Comparison of ENCODE assay signal across 20 cellular contexts in the genomic region with DNA sequence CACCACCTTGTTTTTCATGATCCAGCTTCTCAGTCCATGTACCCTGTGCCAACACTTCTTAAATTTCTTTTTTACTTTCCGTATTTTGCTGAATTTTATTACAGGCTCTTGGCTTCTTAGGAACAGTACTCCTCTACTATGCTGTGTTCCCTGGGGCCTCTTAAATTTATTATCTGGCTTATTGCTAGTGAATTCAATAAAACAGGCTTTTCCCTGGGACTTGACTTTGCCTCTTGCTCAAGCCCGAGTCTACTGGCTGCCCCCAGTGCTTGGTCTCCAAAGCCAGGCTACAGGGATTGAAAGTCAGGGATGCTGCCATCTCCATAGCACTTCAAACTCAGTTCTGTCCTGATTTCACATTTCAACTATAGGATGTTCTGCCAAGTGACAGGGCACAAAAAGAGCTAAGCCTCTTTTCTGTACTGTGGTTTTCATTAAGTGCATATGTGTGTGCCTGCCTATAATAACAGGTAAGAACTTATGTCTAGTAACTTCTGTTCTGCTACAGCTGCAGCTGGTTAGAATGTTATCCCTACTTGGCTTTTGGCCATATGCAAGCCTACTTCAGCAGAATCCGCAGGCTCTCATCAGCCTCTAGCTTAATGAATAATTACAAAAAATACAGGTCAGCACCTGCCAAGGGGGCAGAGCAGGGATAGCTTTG.
DNase-seq lines count a peak whose midpoint lies in the region; ATAC-seq and TF ChIP-seq lines count a peak whose summit lies in the region.
"Had no signal": no experiment of that assay in that cellular context is flagged by ENCODE, and none has a peak within 500 bp of the region (broad histone marks: within the 10 kb centered on the region; RNA-seq: fewer than 3 reads in every experiment).

No MANE protein-coding gene starts in this region.

- TF ChIP-seq CTCF in AG10803 (conservative IDR thresholded peaks at IDR 0.05; ENCODE audit: low read length): no peak
- TF ChIP-seq CTCF in RWPE1 (conservative IDR thresholded peaks at IDR 0.05; ENCODE audit: low read depth): no peak
- TF ChIP-seq CTCF in nephron progenitor cell (IDR thresholded peaks at IDR 0.05): no peak

- H3K36me3 Mint-ChIP-seq in nephron progenitor cell (ENCODE audit: low read depth): no peaks in the 10 kb centered on the region
- H3K36me3 Mint-ChIP-seq: stimulated activated naive B cell treated with anti-CD40 and anti-IgM and Interleukin-4, amounts not matched to agents 10 μg/mL and 1 μg/mL and 100 μg/mL, for 72 hours had no signal

- H3K4me1 Mint-ChIP-seq in nephron progenitor cell: peaks cover 45% of the 10 kb centered on the region
- H3K4me1 Mint-ChIP-seq: stimulated activated naive B cell treated with anti-CD40 and anti-IgM and Interleukin-4, amounts not matched to agents 10 μg/mL and 1 μg/mL and 100 μg/mL, for 72 hours had no signal

- peak overlapping the region; percentile 69 for H3K27ac ChIP-seq in RWPE1
- H3K27ac ChIP-seq: epithelial cell of prostate, pancreas had no signal

- CTCF ChIA-PET in RWPE1 (lab: Yijun Ruan, JAX): interaction anchor here (0.5 kb wide), 1 partner anchor 394 kb away, joined by 3 read pairs; no protein-coding TSS in a partner anchor

- peaks cover 35% of the 10 kb centered on the region for H3K27me3 Mint-ChIP-seq in nephron progenitor cell (ENCODE audit: low read depth, poor library complexity)

- DNase-seq in AG10803 (ENCODE audit: low read depth): peak; percentile 39
- peak; percentile 88 for DNase-seq in NCI-H1105 (lab: John Stamatoyannopoulos, UW)
- DNase-seq in RWPE1 (ENCODE audit: low spot score): no peak
- DNase-seq in nephron progenitor cell: no peak
- no peak for DNase-seq in activated CD4-positive, CD25-positive, alpha-beta regulatory T cell (lab: John Stamatoyannopoulos, UW)
- no peak for DNase-seq in activated naive CD4-positive, alpha-beta T cell treated with anti-CD3 and anti-CD28 coated beads, Interleukin-2, amount 50 U/mL, for 16 hours
- DNase-seq: activated naive CD4-positive, alpha-beta T cell; Caco-2; cortex of kidney; GDM1; hippocampal formation; kidney glomerular epithelial cell; NCI-H748 treated with DMSO at 0.1 percent for 48 hours; pancreas; stimulated activated naive B cell treated with anti-CD40 and anti-IgM and Interleukin-4, amounts not matched to agents 10 μg/mL and 1 μg/mL and 100 μg/mL, for 72 hours; T-helper 2 cell had no signal

- H3K4me3 Mint-ChIP-seq in nephron progenitor cell: peak overlapping the region; percentile 15
- H3K4me3 Mint-ChIP-seq: stimulated activated naive B cell treated with anti-CD40 and anti-IgM and Interleukin-4, amounts not matched to agents 10 μg/mL and 1 μg/mL and 100 μg/mL, for 72 hours had no signal

- peaks cover 13% of the 10 kb centered on the region for H3K9me3 Mint-ChIP-seq in nephron progenitor cell

- ATAC-seq in GM19395 (IDR thresholded peaks at IDR 0.05; ENCODE audit: unreplicated experiment): no peak
- ATAC-seq in GM21528 (IDR thresholded peaks at IDR 0.05; ENCODE audit: low FRiP score, unreplicated experiment): no peak
- ATAC-seq: K562; stimulated activated naive B cell treated with anti-CD40 and anti-IgM and Interleukin-4, amounts not matched to agents 10 μg/mL and 1 μg/mL and 100 μg/mL, for 72 hours had no signal

- H3K4me3 ChIP-seq in AG10803 (ENCODE audit: low read length): no peak overlapping the region
- H3K4me3 ChIP-seq: K562, pancreas had no signal

- POLR2A ChIA-PET in RWPE1 (lab: Yijun Ruan, JAX; ENCODE audit: low non-redundant PET): no interaction called here

- H3K27ac Mint-ChIP-seq in nephron progenitor cell: no peak overlapping the region
- H3K27ac Mint-ChIP-seq: stimulated activated naive B cell treated with anti-CD40 and anti-IgM and Interleukin-4, amounts not matched to agents 10 μg/mL and 1 μg/mL and 100 μg/mL, for 72 hours had no signal

Comparison
In these comparisons a context has a peak if more than half of its experiments do, and no peak if none do; other contexts are left out.
1. DNase-seq: peak in AG10803 (single experiment) and NCI-H1105 (single experiment); none in RWPE1 (single experiment), nephron progenitor cell (single experiment), activated CD4-positive, CD25-positive, alpha-beta regulatory T cell (0 of 4) and activated naive CD4-positive, alpha-beta T cell treated with anti-CD3 and anti-CD28 coated beads, Interleukin-2, amount 50 U/mL, for 16 hours (single experiment).